In genomic region chr16:88395669-88396584, GRCh38 we compare ENCODE assay signal across 2 cellular contexts.
TF ChIP-seq lines count a peak whose summit lies in the region.

No MANE protein-coding gene starts in this region.

TF ChIP-seq in IMR-90, 13 proteins besides CTCF, POLR2A, EP300 and RAD21:
- TF ChIP-seq MXI1 (IDR thresholded peaks at IDR 0.05; ENCODE audit: borderline replicate concordance, low read depth, low read length) (no peak), BHLHE40 (IDR thresholded peaks at IDR 0.05; ENCODE audit: low read depth, low read length) (no peak), NFE2L2 (IDR thresholded peaks at IDR 0.05; ENCODE audit: low read depth, low read length) (no peak), SMC3 (IDR thresholded peaks at IDR 0.05; ENCODE audit: low read depth, low read length) (no peak), ELK1 (IDR thresholded peaks at IDR 0.05; ENCODE audit: borderline replicate concordance, low read depth, low read length) (no peak), RFX5 (IDR thresholded peaks at IDR 0.05; ENCODE audit: low read depth, low read length) (no peak), USF2 (IDR thresholded peaks at IDR 0.05; ENCODE audit: low read depth, low read length) (no peak), RCOR1 (IDR thresholded peaks at IDR 0.05; ENCODE audit: insufficient replicate concordance, low read length) (no peak), CHD1 (IDR thresholded peaks at IDR 0.05; ENCODE audit: low read depth, low read length) (no peak), CEBPB (IDR thresholded peaks at IDR 0.05; ENCODE audit: low read depth, low read length) (no peak), MAFK (IDR thresholded peaks at IDR 0.05; ENCODE audit: low read depth, low read length) (no peak), MAZ (IDR thresholded peaks at IDR 0.05; ENCODE audit: borderline replicate concordance, low read depth, low read length) (no peak), FOS (IDR thresholded peaks at IDR 0.05; ENCODE audit: low read depth, low read length) (no peak)

TF ChIP-seq in H1, 55 proteins besides CTCF, POLR2A, EP300 and RAD21:
- TF ChIP-seq TBP (IDR thresholded peaks at IDR 0.05; ENCODE audit: low read depth, low read length) (no peak), TCF12 (IDR thresholded peaks at IDR 0.05; ENCODE audit: low read depth, low read length) (no peak), CBX5 (IDR thresholded peaks at IDR 0.05; ENCODE audit: low read depth, low read length) (no peak)
TF ChIP-seq in H1: peak in this region for 0.
